1 cellular context compared by ENCODE assay signal in the genomic region with DNA sequence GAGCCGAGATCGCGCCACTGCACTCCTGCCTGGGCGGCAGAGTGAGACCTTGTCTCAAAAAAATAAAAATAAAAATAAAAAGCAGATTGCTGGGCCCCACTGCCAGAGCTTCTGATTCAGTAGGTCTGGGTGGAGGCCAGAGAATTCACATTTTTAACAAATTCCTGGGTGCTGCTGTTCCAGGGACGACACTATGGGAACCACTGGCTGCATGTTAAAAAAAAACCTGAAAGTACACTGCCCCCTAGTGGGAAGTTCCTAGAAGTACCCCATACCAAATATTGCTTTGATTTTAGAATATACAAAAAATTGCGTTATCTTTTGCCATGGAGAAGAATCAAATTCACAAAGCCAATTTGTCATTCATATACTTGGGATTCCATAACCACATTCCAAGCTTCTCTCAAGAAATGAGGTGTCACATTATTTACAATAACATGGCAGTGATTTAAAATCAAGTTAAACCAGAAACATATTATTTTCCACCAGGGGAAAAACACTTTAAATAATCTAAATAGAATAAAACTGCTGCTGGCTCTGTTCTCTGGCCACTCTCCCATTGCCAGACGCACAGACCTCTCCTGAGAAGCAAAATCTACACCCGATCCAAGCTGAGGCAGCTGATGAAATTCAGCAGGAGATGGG.
TF ChIP-seq lines count a peak whose summit lies in the region.

No MANE protein-coding gene starts in this region.

TF ChIP-seq in HCT116, 20 proteins besides CTCF, POLR2A, EP300 and RAD21 (continued from another document):
- TF ChIP-seq YY1 (IDR thresholded peaks at IDR 0.05; ENCODE audit: extremely low read depth, insufficient replicate concordance, low read depth, low read length) (no peak), MAX (IDR thresholded peaks at IDR 0.05) (no peak), SP1 (IDR thresholded peaks at IDR 0.05; ENCODE audit: low read depth) (no peak), ZFX (IDR thresholded peaks at IDR 0.05) (no peak), ELF1 (IDR thresholded peaks at IDR 0.05; ENCODE audit: borderline replicate concordance, low read depth) (no peak), SIN3A (IDR thresholded peaks at IDR 0.05; ENCODE audit: low read depth) (no peak), CEBPB (IDR thresholded peaks at IDR 0.05; ENCODE audit: low read depth) (no peak), EZH2phosphoT487 (IDR thresholded peaks at IDR 0.05; ENCODE audit: borderline replicate concordance) (no peak)
- TF ChIP-seq, protein P1, sequence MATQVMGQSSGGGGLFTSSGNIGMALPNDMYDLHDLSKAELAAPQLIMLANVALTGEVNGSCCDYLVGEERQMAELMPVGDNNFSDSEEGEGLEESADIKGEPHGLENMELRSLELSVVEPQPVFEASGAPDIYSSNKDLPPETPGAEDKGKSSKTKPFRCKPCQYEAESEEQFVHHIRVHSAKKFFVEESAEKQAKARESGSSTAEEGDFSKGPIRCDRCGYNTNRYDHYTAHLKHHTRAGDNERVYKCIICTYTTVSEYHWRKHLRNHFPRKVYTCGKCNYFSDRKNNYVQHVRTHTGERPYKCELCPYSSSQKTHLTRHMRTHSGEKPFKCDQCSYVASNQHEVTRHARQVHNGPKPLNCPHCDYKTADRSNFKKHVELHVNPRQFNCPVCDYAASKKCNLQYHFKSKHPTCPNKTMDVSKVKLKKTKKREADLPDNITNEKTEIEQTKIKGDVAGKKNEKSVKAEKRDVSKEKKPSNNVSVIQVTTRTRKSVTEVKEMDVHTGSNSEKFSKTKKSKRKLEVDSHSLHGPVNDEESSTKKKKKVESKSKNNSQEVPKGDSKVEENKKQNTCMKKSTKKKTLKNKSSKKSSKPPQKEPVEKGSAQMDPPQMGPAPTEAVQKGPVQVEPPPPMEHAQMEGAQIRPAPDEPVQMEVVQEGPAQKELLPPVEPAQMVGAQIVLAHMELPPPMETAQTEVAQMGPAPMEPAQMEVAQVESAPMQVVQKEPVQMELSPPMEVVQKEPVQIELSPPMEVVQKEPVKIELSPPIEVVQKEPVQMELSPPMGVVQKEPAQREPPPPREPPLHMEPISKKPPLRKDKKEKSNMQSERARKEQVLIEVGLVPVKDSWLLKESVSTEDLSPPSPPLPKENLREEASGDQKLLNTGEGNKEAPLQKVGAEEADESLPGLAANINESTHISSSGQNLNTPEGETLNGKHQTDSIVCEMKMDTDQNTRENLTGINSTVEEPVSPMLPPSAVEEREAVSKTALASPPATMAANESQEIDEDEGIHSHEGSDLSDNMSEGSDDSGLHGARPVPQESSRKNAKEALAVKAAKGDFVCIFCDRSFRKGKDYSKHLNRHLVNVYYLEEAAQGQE (IDR thresholded peaks at IDR 0.05; ENCODE audit: low read depth), result no peak
